8 cellular contexts compared by ENCODE assay signal in the genomic region with DNA sequence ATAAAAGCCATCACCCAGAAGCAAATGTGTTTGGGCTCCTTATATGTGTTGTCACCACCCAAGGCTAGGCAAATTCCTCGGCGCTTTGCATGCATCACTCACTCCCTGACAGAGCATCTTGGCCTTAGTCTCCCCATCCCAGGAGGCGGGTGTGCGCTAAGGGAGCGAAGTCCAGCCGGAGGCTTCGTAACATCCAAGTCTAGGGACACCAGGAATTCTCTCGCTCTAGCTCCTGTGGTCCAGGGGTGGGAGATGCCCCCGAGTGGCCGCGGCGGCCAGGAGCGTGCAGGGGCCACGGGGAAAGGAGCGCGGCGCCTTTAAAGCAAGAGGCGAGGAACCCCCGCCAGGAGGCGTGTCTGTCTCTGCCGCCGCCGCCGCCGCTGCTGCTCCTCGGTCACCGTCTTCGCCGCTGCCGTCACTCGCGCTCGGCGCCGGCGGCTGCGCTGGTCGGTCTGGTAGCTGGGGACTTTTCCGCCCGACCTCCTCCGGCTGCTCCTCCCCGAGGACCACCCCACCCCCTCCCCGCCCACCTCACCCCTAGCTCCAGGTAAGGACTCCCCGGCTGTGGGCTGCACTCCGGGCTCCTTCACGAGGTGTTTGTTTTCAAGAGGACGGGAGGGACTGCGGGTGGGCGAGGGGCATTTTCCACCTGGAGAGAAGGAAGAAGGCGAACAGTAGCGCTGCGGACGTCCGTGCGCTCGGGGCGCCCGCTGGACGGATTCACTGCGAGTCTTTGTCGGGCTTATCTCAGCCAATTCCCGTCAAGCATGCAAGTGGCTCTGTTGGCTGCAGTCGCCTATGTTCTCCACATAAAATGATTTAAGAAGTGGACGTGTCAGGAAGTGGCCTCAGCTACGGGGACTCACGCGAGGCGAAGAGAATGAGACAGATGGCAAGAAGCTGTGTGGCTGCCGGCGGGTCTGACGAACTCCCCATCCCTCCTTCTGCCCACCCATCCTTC. TPM values are rescaled to one million over a fixed set of nuclear protein-coding genes. Genes with fewer than 3 reads are reported as not detected.
DNase-seq lines count a peak whose midpoint lies in the region; ATAC-seq and TF ChIP-seq lines count a peak whose summit lies in the region.

Gene GRIK2, plus strand, starts transcription at position 418 of the 961 bp plus-strand sequence.

- H3K27ac Mint-ChIP-seq in activated naive CD4-positive, alpha-beta T cell treated with anti-CD3 and anti-CD28 coated beads for 36 hours: no peak within 1 kb of the TSS
- no peak within 1 kb of the TSS for H3K27ac Mint-ChIP-seq in activated naive CD4-positive, alpha-beta T cell treated with anti-CD3 and anti-CD28 coated beads, Interleukin-2, amount 10 ng/mL, durations not matched to agents 7 days and 5 days

- peak; percentile 68 for ATAC-seq in omental fat pad (ENCODE audit: low FRiP score)

- H3K36me3 ChIP-seq in SK-N-MC (ENCODE audit: insufficient read depth, low read length): no peaks in the 10 kb centered on the region

- H3K4me3 ChIP-seq in SK-N-MC (peak within 1 kb of the TSS; percentile 81), fibroblast of mammary gland (ENCODE audit: control insufficient read depth, low read depth, low read length) (peak within 1 kb of the TSS; percentile 47)

- no peaks in the 10 kb centered on the region for H3K36me3 Mint-ChIP-seq in activated naive CD4-positive, alpha-beta T cell treated with anti-CD3 and anti-CD28 coated beads for 36 hours (ENCODE audit: low read depth)
- H3K36me3 Mint-ChIP-seq in activated naive CD4-positive, alpha-beta T cell treated with anti-CD3 and anti-CD28 coated beads, Interleukin-2, amount 10 ng/mL, durations not matched to agents 7 days and 5 days: no peaks in the 10 kb centered on the region

- peaks cover 57% of the 10 kb centered on the region for H3K27me3 Mint-ChIP-seq in activated naive CD4-positive, alpha-beta T cell treated with anti-CD3 and anti-CD28 coated beads for 36 hours (ENCODE audit: low read depth)
- H3K27me3 Mint-ChIP-seq in activated naive CD4-positive, alpha-beta T cell treated with anti-CD3 and anti-CD28 coated beads, Interleukin-2, amount 10 ng/mL, durations not matched to agents 7 days and 5 days: peaks cover 39% of the 10 kb centered on the region

- no peak within 1 kb of the TSS for H3K27ac ChIP-seq in SK-N-MC

- no peak within 1 kb of the TSS for H3K4me3 Mint-ChIP-seq in activated naive CD4-positive, alpha-beta T cell treated with anti-CD3 and anti-CD28 coated beads for 36 hours
- no peak within 1 kb of the TSS for H3K4me3 Mint-ChIP-seq in activated naive CD4-positive, alpha-beta T cell treated with anti-CD3 and anti-CD28 coated beads, Interleukin-2, amount 10 ng/mL, durations not matched to agents 7 days and 5 days

- peaks cover 3% of the 10 kb centered on the region for H3K4me1 Mint-ChIP-seq in activated naive CD4-positive, alpha-beta T cell treated with anti-CD3 and anti-CD28 coated beads for 36 hours (ENCODE audit: low read depth)
- peaks cover 2% of the 10 kb centered on the region for H3K4me1 Mint-ChIP-seq in activated naive CD4-positive, alpha-beta T cell treated with anti-CD3 and anti-CD28 coated beads, Interleukin-2, amount 10 ng/mL, durations not matched to agents 7 days and 5 days

- H3K9ac ChIP-seq in SK-N-MC (ENCODE audit: insufficient read length): peak within 1 kb of the TSS; percentile 16

- no peaks in the 10 kb centered on the region for H3K9me3 Mint-ChIP-seq in activated naive CD4-positive, alpha-beta T cell treated with anti-CD3 and anti-CD28 coated beads for 36 hours
- no peaks in the 10 kb centered on the region for H3K9me3 Mint-ChIP-seq in activated naive CD4-positive, alpha-beta T cell treated with anti-CD3 and anti-CD28 coated beads, Interleukin-2, amount 10 ng/mL, durations not matched to agents 7 days and 5 days

- intact Hi-C loops in activated naive CD4-positive, alpha-beta T cell treated with anti-CD3 and anti-CD28 coated beads for 36 hours (cut with micrococcal nuclease): no loop called here

- in situ Hi-C loops in ACHN (cut with HindIII; ENCODE audit: low pct_ligation_motif_present, low pct_unique_long_range_greater_than_20kb, low sequenced_read_pairs): no loop called here

- CTCF ChIA-PET in activated naive CD4-positive, alpha-beta T cell treated with anti-CD3 and anti-CD28 coated beads for 36 hours (lab: Charles Lee): no interaction called here
- CTCF ChIA-PET in activated naive CD4-positive, alpha-beta T cell treated with anti-CD3 and anti-CD28 coated beads, Interleukin-2, amount 10 ng/mL, durations not matched to agents 7 days and 5 days (lab: Charles Lee): no interaction called here

- DNase-seq in ACHN (peak; percentile 22), GM19240 (ENCODE audit: insufficient read length, low spot score) (peak; percentile 1), LHCN-M2 (ENCODE audit: low read depth) (peak; percentile 60), SK-N-MC (ENCODE audit: low read depth, low spot score) (no peak), fibroblast of mammary gland (ENCODE audit: low read depth) (peak; percentile 24), omental fat pad (ENCODE audit: low spot score) (no peak)
- DNase-seq in activated naive CD4-positive, alpha-beta T cell treated with anti-CD3 and anti-CD28 coated beads for 36 hours: no peak
- DNase-seq in activated naive CD4-positive, alpha-beta T cell treated with anti-CD3 and anti-CD28 coated beads, Interleukin-2, amount 10 ng/mL, durations not matched to agents 7 days and 5 days: no peak

- TF ChIP-seq CTCF in fibroblast of mammary gland (conservative IDR thresholded peaks at IDR 0.05; ENCODE audit: control insufficient read depth, insufficient read depth, low read depth, low read length): no peak
- no peak for TF ChIP-seq CTCF in omental fat pad (IDR thresholded peaks at IDR 0.05)

- no peaks in the 10 kb centered on the region for H3K9me3 ChIP-seq in SK-N-MC (ENCODE audit: low read depth, low read length)

RNA-seq across cellular contexts. Expression of gene GRIK2, which starts in this region (rescaled TPM):
- total RNA-seq in LHCN-M2 (2014; rRNA removed) (2.9 and 6.2 TPM in 2 replicates), omental fat pad (1 to 10 TPM in 3 of 4 donors, under 1 TPM in 1; 0.47 to 7.8 (median 1.7) TPM)
- polyA plus RNA-seq in LHCN-M2 (2012): 6.4 TPM
- not detected for total RNA-seq in activated naive CD4-positive, alpha-beta T cell treated with anti-CD3 and anti-CD28 coated beads for 36 hours

Comparison
In these comparisons a context has a peak if more than half of its experiments do, and no peak if none do; other contexts are left out.
1. DNase-seq: peak in ACHN (single experiment), GM19240 (single experiment), LHCN-M2 (single experiment) and fibroblast of mammary gland (single experiment); none in SK-N-MC (single experiment), omental fat pad (single experiment), activated naive CD4-positive, alpha-beta T cell treated with anti-CD3 and anti-CD28 coated beads for 36 hours (single experiment) and activated naive CD4-positive, alpha-beta T cell treated with anti-CD3 and anti-CD28 coated beads, Interleukin-2, amount 10 ng/mL, durations not matched to agents 7 days and 5 days (single experiment).